17 cellular contexts compared by ENCODE assay signal in genomic region chr14:72679591-72680151, GRCh38.
DNase-seq lines count a peak whose midpoint lies in the region; ATAC-seq, FAIRE-seq and TF ChIP-seq lines count a peak whose summit lies in the region.
"Had no signal": no experiment of that assay in that cellular context is flagged by ENCODE, and none has a peak within 500 bp of the region (broad histone marks: within the 10 kb centered on the region; RNA-seq: fewer than 3 reads in every experiment).

No MANE protein-coding gene starts in this region.

- H3K4me2 ChIP-seq in IMR-90 (ENCODE audit: low read depth, low read length) (no peak overlapping the region), mammary epithelial cell (ENCODE audit: insufficient read depth, low read depth, low read length) (no peak overlapping the region)

- no peak for ATAC-seq in IMR-90 (ENCODE audit: low read depth)
- no peak for ATAC-seq in GM18868 (IDR thresholded peaks at IDR 0.05; ENCODE audit: unreplicated experiment)
- ATAC-seq: mucosa of descending colon; stimulated activated effector memory CD8-positive, alpha-beta T cell treated with anti-CD3 and anti-CD28 coated beads, Interleukin-12 subunit alpha, Interleukin-12 subunit beta, amount 100 ng/mL, for 72 hours had no signal

- no peak overlapping the region for H3K4me3 ChIP-seq in BE2C (ENCODE audit: low read depth, low read length)
- H3K4me3 ChIP-seq in IMR-90 (ENCODE audit: insufficient read depth, low read depth, low read length), result no peak overlapping the region
- H3K4me3 ChIP-seq in small intestine (ENCODE audit: low read depth in 1 of 2, low read length in 2 of 2), result no peak overlapping the region
- H3K4me3 ChIP-seq in mammary epithelial cell (replicated peaks in 1 of 3; ENCODE audit: insufficient read depth in 1 of 3, low read depth in 2 of 3, low read length in 3 of 3), result no peak overlapping the region
- H3K4me3 ChIP-seq: colonic mucosa, mucosa of descending colon, SK-N-MC had no signal

- H3K27me3 ChIP-seq in BE2C, result no peaks in the 10 kb centered on the region
- no peaks in the 10 kb centered on the region for H3K27me3 ChIP-seq in IMR-90 (ENCODE audit: control insufficient read depth, insufficient read depth, low read length)
- no peaks in the 10 kb centered on the region for H3K27me3 ChIP-seq in small intestine (ENCODE audit: control insufficient read depth in 2 of 2, insufficient read depth in 2 of 2, low read length in 2 of 2)
- H3K27me3 ChIP-seq in mammary epithelial cell (ENCODE audit: insufficient read depth, low read length), result no peaks in the 10 kb centered on the region
- H3K27me3 ChIP-seq: colonic mucosa had no signal

- no peaks in the 10 kb centered on the region; the same call in 1 of the 2 replicates for H3K9me3 ChIP-seq in BE2C
- H3K9me3 ChIP-seq in IMR-90 (ENCODE audit: control insufficient read depth, insufficient read depth, low read length), result 0 out of 2 replicates have a peak, but pooled peaks cover 2% of the 10 kb centered on the region
- no peaks in the 10 kb centered on the region for H3K9me3 ChIP-seq in small intestine (ENCODE audit: control insufficient read depth, low read depth)
- no peaks in the 10 kb centered on the region for H3K9me3 ChIP-seq in mammary epithelial cell (replicated peaks; ENCODE audit: insufficient read depth, low read length)
- H3K9me3 ChIP-seq: colonic mucosa, mucosa of descending colon had no signal

- dilution Hi-C loops in IMR-90 (cut with HindIII; ENCODE audit: low sequenced_read_pairs, unreplicated experiment), result no loop called here
- dilution Hi-C loops in mammary epithelial cell (cut with HindIII; ENCODE audit: low sequenced_read_pairs), result loop anchor here (5.0 kb wide), 2 partner anchors 38 to 83 kb away; no protein-coding TSS in a partner anchor

- H4K20me1 ChIP-seq in IMR-90 (ENCODE audit: insufficient read depth, low read length) (no peaks in the 10 kb centered on the region), mammary epithelial cell (ENCODE audit: insufficient read depth, low read length) (no peaks in the 10 kb centered on the region)

- H2BK20ac ChIP-seq in IMR-90 (ENCODE audit: low read depth, low read length), result peak overlapping the region; percentile 77

- in situ Hi-C loops in IMR-90 (cut with MboI; ENCODE audit: low sequenced_read_pairs) (no loop called here), mammary epithelial cell (cut with MboI; ENCODE audit: low sequenced_read_pairs in 2 of 2) (no loop called here)

- H3K4me1 ChIP-seq in BE2C, result peaks cover 17% of the 10 kb centered on the region
- H3K4me1 ChIP-seq in IMR-90 (ENCODE audit: control insufficient read depth, insufficient read depth, low read length), result peaks cover 25% of the 10 kb centered on the region
- H3K4me1 ChIP-seq in small intestine (ENCODE audit: control insufficient read depth in 2 of 2, insufficient read depth in 1 of 2, low read depth in 1 of 2, low read length in 1 of 2), result no peaks in the 10 kb centered on the region
- peaks cover 22% of the 10 kb centered on the region for H3K4me1 ChIP-seq in mammary epithelial cell (ENCODE audit: insufficient read depth, low read length)
- H3K4me1 ChIP-seq: colonic mucosa had no signal

- H2BK15ac ChIP-seq in IMR-90 (ENCODE audit: low read depth, low read length), result peak overlapping the region; percentile 57; the same call in 2 of the 3 replicates

- TF ChIP-seq POLR2A in IMR-90 (IDR thresholded peaks at IDR 0.05; ENCODE audit: low read depth, low read length), result no peak

- H3K23ac ChIP-seq in IMR-90 (ENCODE audit: low read depth, low read length), result no peak overlapping the region

- peak overlapping the region; percentile 63 to 94; a peak in 3 of 4 replicates for H4K8ac ChIP-seq in IMR-90 (ENCODE audit: low read depth in 2 of 2, low read length in 2 of 2)

- H2BK120ac ChIP-seq in IMR-90 (ENCODE audit: low read depth, low read length), result peak overlapping the region; percentile 84; the same call in 1 of the 2 replicates

- H3K27ac ChIP-seq in IMR-90 (ENCODE audit: insufficient read depth, low read length) (peak overlapping the region; percentile 31), small intestine (ENCODE audit: low read depth in 1 of 2, low read length in 1 of 2) (no peak overlapping the region), mammary epithelial cell (ENCODE audit: insufficient read depth, low read depth, low read length) (no peak overlapping the region)
- H3K27ac ChIP-seq: colonic mucosa, SK-N-MC, VCaP had no signal

- CTCF ChIA-PET in IMR-90 (lab: Yijun Ruan, JAX), result no interaction called here
- CTCF ChIA-PET in mammary epithelial cell (lab: Charles Lee; ENCODE audit: low non-redundant PET), result no interaction called here

- BruUV-seq in IMR-90 (replicated peaks; lab: Mats Ljungman, UMichigan), result no TSS peak
- BruUV-seq in mammary epithelial cell (replicated peaks; lab: Mats Ljungman, UMichigan), result no TSS peak

- H3K4ac ChIP-seq in IMR-90 (ENCODE audit: low read depth, low read length), result peak overlapping the region; percentile 80

- intact Hi-C loops in IMR-90 (cut with micrococcal nuclease) (no loop called here), mammary epithelial cell (cut with micrococcal nuclease) (no loop called here)

- H3K36me3 ChIP-seq in BE2C, result peaks cover 2% of the 10 kb centered on the region
- peaks cover 6% of the 10 kb centered on the region; the same call in 1 of the 2 replicates for H3K36me3 ChIP-seq in IMR-90 (ENCODE audit: control insufficient read depth, insufficient read depth, low read length)
- no peaks in the 10 kb centered on the region for H3K36me3 ChIP-seq in small intestine (ENCODE audit: control insufficient read depth in 2 of 2, insufficient read depth in 2 of 2, low read length in 2 of 2)
- H3K36me3 ChIP-seq in mammary epithelial cell (ENCODE audit: insufficient read depth, low read length), result no peaks in the 10 kb centered on the region
- H3K36me3 ChIP-seq: colonic mucosa had no signal

- H3K9ac ChIP-seq in IMR-90 (ENCODE audit: low read depth, low read length), result no peak overlapping the region
- H3K9ac ChIP-seq in mammary epithelial cell (ENCODE audit: insufficient read depth, low read length), result no peak overlapping the region

- no peaks in the 10 kb centered on the region for H3K79me2 ChIP-seq in mammary epithelial cell (ENCODE audit: insufficient read depth, low read length)

- POLR2A ChIA-PET in IMR-90 (lab: Charles Lee; ENCODE audit: unreplicated experiment), result no interaction called here

- FAIRE-seq in small intestine (lab: Jason Lieb, UNC), result no peak

- DNase-seq in BE2C (peak; percentile 51), IMR-90 (peak; percentile 23), amygdala (lab: John Stamatoyannopoulos, UW) (peak in 30 of 56 donors; percentile 8 to 61 (median 32)), kidney tubule cell (ENCODE audit: low spot score) (peak; percentile 38), small intestine (no peak), HuH-7 (ENCODE audit: low spot score) (no peak), mammary epithelial cell (no peak)
- DNase-seq: activated CD8-positive, alpha-beta memory T cell treated with anti-CD3 and anti-CD28 coated beads, Interleukin-2, amount 50 U/mL, for 4 hours; activated naive CD8-positive, alpha-beta T cell treated with anti-CD3 and anti-CD28 coated beads, Interleukin-2, amount 10 ng/mL, durations not matched to agents 7 days and 5 days; colonic mucosa; GDM1; mucosa of descending colon; stimulated activated CD4-positive, alpha-beta T cell treated with anti-CD3 and anti-CD28 coated beads, Interleukin-2, amount 100 ng/mL, for 48 hours had no signal

- peak overlapping the region; percentile 82 for H4K91ac ChIP-seq in IMR-90 (ENCODE audit: insufficient read depth, low read depth, low read length)

- no peak for TF ChIP-seq RAD21 in IMR-90 (IDR thresholded peaks at IDR 0.05; ENCODE audit: low read length)

- WGBS in IMR-90 (ENCODE audit: extremely low coverage in 2 of 2, insufficient read length in 1 of 2), 2 experiments, result 54% methylated on average over 12 of the region's 24 CpGs; no CpG with 5 or more reads in 1 of the 2 experiments
- WGBS in small intestine, 3 donors, result 61 to 75% (median 72%) methylated on average over 22 to 24 of the region's 24 CpGs
- 97% methylated on average over 23 of the region's 24 CpGs for WGBS in mammary epithelial cell (ENCODE audit: low coverage, missing lambda C conversion rate)

- peak overlapping the region; percentile 51 for H2AK9ac ChIP-seq in IMR-90 (replicated peaks; ENCODE audit: low read depth, low read length, poor library complexity)

- peak overlapping the region; percentile 41 for H3K18ac ChIP-seq in IMR-90 (ENCODE audit: low read depth, low read length)

- peak overlapping the region; percentile 27; the same call in 1 of the 2 replicates for H3K14ac ChIP-seq in IMR-90 (replicated peaks; ENCODE audit: low read depth, low read length)

- peak overlapping the region; percentile 93 for H2BK5ac ChIP-seq in IMR-90 (ENCODE audit: low read depth, low read length, poor library complexity, severe bottlenecking)

- peak overlapping the region; percentile 65 for H4K5ac ChIP-seq in IMR-90 (ENCODE audit: low read depth, low read length)

- TF ChIP-seq CTCF in BE2C (IDR thresholded peaks at IDR 0.05; ENCODE audit: low read depth, low read length), result no peak
- no peak for TF ChIP-seq CTCF in IMR-90 (conservative IDR thresholded peaks at IDR 0.05; ENCODE audit: low read depth, low read length)
- TF ChIP-seq CTCF in mammary epithelial cell (conservative IDR thresholded peaks at IDR 0.05 in 1 of 2, IDR thresholded peaks at IDR 0.05 in 1 of 2; ENCODE audit: extremely low read depth in 1 of 2, insufficient read depth in 1 of 2, low read depth in 1 of 2, low read length in 2 of 2), result no peak

- H3K79me1 ChIP-seq in IMR-90 (ENCODE audit: low read depth in 1 of 2, low read length in 2 of 2), result peaks cover 10 to 21% of the 10 kb centered on the region in 2 experiments; a peak in 2 of 4 replicates

- peak overlapping the region; percentile 79 for H2AK5ac ChIP-seq in IMR-90 (ENCODE audit: low read depth, low read length)

- H3K56ac ChIP-seq in IMR-90 (ENCODE audit: extremely low read depth, insufficient read depth, low read length), result no peak overlapping the region

- H2AFZ ChIP-seq in IMR-90 (replicated peaks; ENCODE audit: low read length, poor library complexity) (peak overlapping the region; percentile 44), mammary epithelial cell (ENCODE audit: low read depth, low read length) (no peak overlapping the region)

- H3K9me1 ChIP-seq in IMR-90 (ENCODE audit: insufficient read depth, low read length), result peaks cover 22% of the 10 kb centered on the region

TF ChIP-seq in IMR-90, 13 proteins besides CTCF, POLR2A, EP300 and RAD21 (continues in another document):
- TF ChIP-seq CHD1 (IDR thresholded peaks at IDR 0.05; ENCODE audit: low read depth, low read length), result no peak
- TF ChIP-seq FOS (IDR thresholded peaks at IDR 0.05; ENCODE audit: low read depth, low read length), result no peak
- TF ChIP-seq CEBPB (IDR thresholded peaks at IDR 0.05; ENCODE audit: low read depth, low read length), result no peak
- no peak for TF ChIP-seq SMC3 (IDR thresholded peaks at IDR 0.05; ENCODE audit: low read depth, low read length)
- no peak for TF ChIP-seq RFX5 (IDR thresholded peaks at IDR 0.05; ENCODE audit: low read depth, low read length)
- no peak for TF ChIP-seq NFE2L2 (IDR thresholded peaks at IDR 0.05; ENCODE audit: low read depth, low read length)

Comparison
In these comparisons a context has a peak if more than half of its experiments do, and no peak if none do; other contexts are left out.
1. DNase-seq: peak in BE2C (single experiment), IMR-90 (single experiment), amygdala (30 of 56) and kidney tubule cell (single experiment); none in small intestine (single experiment), HuH-7 (single experiment) and mammary epithelial cell (single experiment).